Comparison of ENCODE assay signal across 20 cellular contexts in the genomic region with DNA sequence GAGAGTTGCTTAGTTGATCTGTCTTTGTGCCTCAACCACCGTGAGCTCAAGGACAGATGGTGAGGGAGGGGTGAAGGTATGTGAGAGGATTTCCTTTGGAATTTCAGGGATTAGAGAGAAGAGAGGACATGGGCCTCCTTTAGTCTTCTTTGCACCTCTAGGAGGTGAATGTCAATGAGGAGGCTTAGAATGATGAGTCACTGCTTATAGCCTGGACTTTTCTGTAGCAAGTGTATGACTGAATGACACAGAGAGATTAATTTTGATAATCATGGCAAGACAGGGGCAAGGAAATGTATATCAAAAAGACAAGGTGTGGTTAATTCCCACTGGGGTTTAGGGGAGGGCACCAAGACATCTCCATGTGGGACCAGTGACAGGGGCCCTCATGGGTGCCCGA.
DNase-seq lines count a peak whose midpoint lies in the region; ATAC-seq and TF ChIP-seq lines count a peak whose summit lies in the region.
"Had no signal": no experiment of that assay in that cellular context is flagged by ENCODE, and none has a peak within 500 bp of the region (broad histone marks: within the 10 kb centered on the region; RNA-seq: fewer than 3 reads in every experiment).

No MANE protein-coding gene starts in this region.

- no peaks in the 10 kb centered on the region for H4K20me1 ChIP-seq in hepatocyte (ENCODE audit: insufficient read depth, poor library complexity, severe bottlenecking)

- CTCF ChIA-PET in MCF 10A (lab: Yijun Ruan, JAX) = no interaction called here

- H3K4me1 ChIP-seq in breast epithelium = no peaks in the 10 kb centered on the region
- H3K4me1 ChIP-seq in hepatocyte (ENCODE audit: insufficient read depth) = no peaks in the 10 kb centered on the region
- H3K4me1 ChIP-seq in gastroesophageal sphincter = no peaks in the 10 kb centered on the region

- ATAC-seq in GM19467 (IDR thresholded peaks at IDR 0.05; ENCODE audit: unreplicated experiment) (no peak), gastroesophageal sphincter (no peak)
- ATAC-seq: Panc1, Right ventricle myocardium inferior, T-cell had no signal

- no peaks in the 10 kb centered on the region for H3K9me2 ChIP-seq in hepatocyte (replicated peaks; ENCODE audit: insufficient read depth)

- no peaks in the 10 kb centered on the region for H3K36me3 ChIP-seq in breast epithelium
- no peaks in the 10 kb centered on the region for H3K36me3 ChIP-seq in WERI-Rb-1
- no peaks in the 10 kb centered on the region for H3K36me3 ChIP-seq in hepatocyte (replicated peaks; ENCODE audit: insufficient read depth, low read depth)
- H3K36me3 ChIP-seq in gastroesophageal sphincter = no peaks in the 10 kb centered on the region

- no peak overlapping the region for H3K4me2 ChIP-seq in hepatocyte

- 64% methylated on average over 2 of the region's 2 CpGs for WGBS in hepatocyte (ENCODE audit: low lambda C conversion rate, missing lambda C conversion rate)
- WGBS in gastroesophageal sphincter (ENCODE audit: low coverage in 1 of 2), 2 donors = 64 to 74% methylated on average over 2 of the region's 2 CpGs

- H3K27me3 ChIP-seq in breast epithelium (no peaks in the 10 kb centered on the region), WERI-Rb-1 (ENCODE audit: insufficient read depth, low read depth, severe bottlenecking) (peaks cover 7% of the 10 kb centered on the region), hepatocyte (no peaks in the 10 kb centered on the region), gastroesophageal sphincter (no peaks in the 10 kb centered on the region)

- H3K9me3 ChIP-seq in breast epithelium (no peaks in the 10 kb centered on the region), WERI-Rb-1 (ENCODE audit: severe bottlenecking) (no peaks in the 10 kb centered on the region), hepatocyte (ENCODE audit: low read depth) (no peaks in the 10 kb centered on the region), gastroesophageal sphincter (no peaks in the 10 kb centered on the region)

- H3K4me1 Mint-ChIP-seq in MCF 10A (ENCODE audit: insufficient read depth, unreplicated experiment) = no peaks in the 10 kb centered on the region
- H3K4me1 Mint-ChIP-seq: CD14-positive monocyte, T-cell had no signal

- H3K4me3 Mint-ChIP-seq in MCF 10A (ENCODE audit: unreplicated experiment) = no peak overlapping the region
- H3K4me3 Mint-ChIP-seq: CD14-positive monocyte, T-cell had no signal

- H3K27ac ChIP-seq in breast epithelium (no peak overlapping the region), WERI-Rb-1 (no peak overlapping the region), hepatocyte (no peak overlapping the region), gastroesophageal sphincter (no peak overlapping the region)
- H3K27ac ChIP-seq: SK-N-MC had no signal

- no TSS peak for BruUV-seq in MCF 10A (replicated peaks; lab: Mats Ljungman, UMichigan)

- DNase-seq in MCF 10A (ENCODE audit: unreplicated experiment) (peak; percentile 6), breast epithelium (ENCODE audit: low spot score in 2 of 2) (no peak), WERI-Rb-1 (peak; percentile 25), hepatocyte (ENCODE audit: low spot score) (peak; percentile 10), AML-193 (lab: John Stamatoyannopoulos, UW) (no peak), AG20443 (ENCODE audit: low spot score) (no peak)
- DNase-seq: 8988T, COR-L47, DMS153, Karpas-422, NCI-H2029, NCI-H2171 treated with DMSO at 0.1 percent for 48 hours, NCI-H526, T-cell had no signal

- intact Hi-C loops in MCF 10A (cut with micrococcal nuclease) = no loop called here
- intact Hi-C loops in breast epithelium (cut with DNase I; ENCODE audit: low total_unique reads) = no loop called here

- TF ChIP-seq CTCF in MCF 10A (IDR thresholded peaks at IDR 0.05; ENCODE audit: unreplicated experiment) (no peak), breast epithelium (IDR thresholded peaks at IDR 0.05) (no peak), WERI-Rb-1 (IDR thresholded peaks at IDR 0.05; ENCODE audit: low read depth, low read length) (no peak), hepatocyte (IDR thresholded peaks at IDR 0.05; ENCODE audit: poor library complexity) (no peak), gastroesophageal sphincter (IDR thresholded peaks at IDR 0.05) (no peak)

- no peaks in the 10 kb centered on the region for H3K27me3 Mint-ChIP-seq in MCF 10A (ENCODE audit: insufficient read depth, unreplicated experiment)
- H3K27me3 Mint-ChIP-seq: T-cell had no signal

- no peaks in the 10 kb centered on the region for H3K36me3 Mint-ChIP-seq in MCF 10A (ENCODE audit: insufficient read depth, unreplicated experiment)
- H3K36me3 Mint-ChIP-seq: CD14-positive monocyte, T-cell had no signal

- H3K27ac Mint-ChIP-seq in MCF 10A (ENCODE audit: low read depth, unreplicated experiment) = no peak overlapping the region
- H3K27ac Mint-ChIP-seq: CD14-positive monocyte, T-cell had no signal

- no peak overlapping the region for H2AFZ ChIP-seq in hepatocyte

- TF ChIP-seq EP300 in gastroesophageal sphincter (IDR thresholded peaks at IDR 0.05) = no peak

- TF ChIP-seq POLR2A in breast epithelium (IDR thresholded peaks at IDR 0.05) (no peak), gastroesophageal sphincter (IDR thresholded peaks at IDR 0.05) (no peak)

- H3K79me2 ChIP-seq in hepatocyte = no peaks in the 10 kb centered on the region

- H3K4me3 ChIP-seq in breast epithelium (no peak overlapping the region), WERI-Rb-1 (ENCODE audit: low read depth, low read length) (no peak overlapping the region), hepatocyte (no peak overlapping the region), gastroesophageal sphincter (no peak overlapping the region)
- H3K4me3 ChIP-seq: SK-N-MC had no signal

- POLR2A ChIA-PET in MCF 10A (lab: Yijun Ruan, JAX) = no interaction called here

- no peaks in the 10 kb centered on the region for H3K9me3 Mint-ChIP-seq in MCF 10A (ENCODE audit: unreplicated experiment)

Comparison
In these comparisons a context has a peak if more than half of its experiments do, and no peak if none do; other contexts are left out.
1. DNase-seq: peak in MCF 10A (single experiment), WERI-Rb-1 (single experiment) and hepatocyte (single experiment); none in breast epithelium (0 of 2), AML-193 (0 of 2) and AG20443 (single experiment).